24 cellular contexts compared by ENCODE assay signal in genomic region chr1:210487021-210487420, GRCh38.
"Had no signal": no experiment of that assay in that cellular context is flagged by ENCODE, and none has a peak within 500 bp of the region (broad histone marks: within the 10 kb centered on the region; RNA-seq: fewer than 3 reads in every experiment).

No MANE protein-coding gene starts in this region.

- H3K27ac Mint-ChIP-seq: dendritic cell treated with granulocyte-macrophage colony-stimulating factor and Interleukin-4, amounts not matched to agents 40 ng/mL and 50 ng/mL, for 4 days; effector memory CD8-positive, alpha-beta T cell; endodermal cell; mesothelial cell of epicardium; naive B cell; naive thymus-derived CD8-positive, alpha-beta T cell had no signal

- H3K27me3 Mint-ChIP-seq: dendritic cell treated with granulocyte-macrophage colony-stimulating factor and Interleukin-4, amounts not matched to agents 40 ng/mL and 50 ng/mL, for 4 days; effector memory CD8-positive, alpha-beta T cell; naive B cell had no signal

- DNase-seq: cortex of kidney; effector CD8-positive, alpha-beta T cell; effector memory CD8-positive, alpha-beta T cell; endodermal cell; erythroblast; esophagus squamous epithelium; foreskin fibroblast; foreskin melanocyte; gastrocnemius medialis; glutamatergic neuron; head of caudate nucleus; heart right ventricle; hippocampal formation; left cardiac atrium; left lung; left ventricle myocardium superior; lower lobe of right lung; mesenchymal stem cell; mucosa of descending colon; naive B cell; naive thymus-derived CD8-positive, alpha-beta T cell had no signal

- H3K4me1 Mint-ChIP-seq: endodermal cell, naive B cell had no signal

- ATAC-seq: effector memory CD8-positive, alpha-beta T cell; esophagus mucosa; gastrocnemius medialis; heart right ventricle; left cardiac atrium; left lung; left ventricle myocardium superior; lower lobe of right lung; mucosa of descending colon; naive thymus-derived CD8-positive, alpha-beta T cell had no signal

- H3K4me3 Mint-ChIP-seq: dendritic cell treated with granulocyte-macrophage colony-stimulating factor and Interleukin-4, amounts not matched to agents 40 ng/mL and 50 ng/mL, for 4 days; effector memory CD8-positive, alpha-beta T cell; endodermal cell; mesothelial cell of epicardium; naive B cell; naive thymus-derived CD8-positive, alpha-beta T cell had no signal

- H3K9me3 Mint-ChIP-seq: dendritic cell treated with granulocyte-macrophage colony-stimulating factor and Interleukin-4, amounts not matched to agents 40 ng/mL and 50 ng/mL, for 4 days; effector memory CD8-positive, alpha-beta T cell; endodermal cell; naive B cell; naive thymus-derived CD8-positive, alpha-beta T cell had no signal
